Comparison of ENCODE assay signal across 16 cellular contexts in the genomic region with DNA sequence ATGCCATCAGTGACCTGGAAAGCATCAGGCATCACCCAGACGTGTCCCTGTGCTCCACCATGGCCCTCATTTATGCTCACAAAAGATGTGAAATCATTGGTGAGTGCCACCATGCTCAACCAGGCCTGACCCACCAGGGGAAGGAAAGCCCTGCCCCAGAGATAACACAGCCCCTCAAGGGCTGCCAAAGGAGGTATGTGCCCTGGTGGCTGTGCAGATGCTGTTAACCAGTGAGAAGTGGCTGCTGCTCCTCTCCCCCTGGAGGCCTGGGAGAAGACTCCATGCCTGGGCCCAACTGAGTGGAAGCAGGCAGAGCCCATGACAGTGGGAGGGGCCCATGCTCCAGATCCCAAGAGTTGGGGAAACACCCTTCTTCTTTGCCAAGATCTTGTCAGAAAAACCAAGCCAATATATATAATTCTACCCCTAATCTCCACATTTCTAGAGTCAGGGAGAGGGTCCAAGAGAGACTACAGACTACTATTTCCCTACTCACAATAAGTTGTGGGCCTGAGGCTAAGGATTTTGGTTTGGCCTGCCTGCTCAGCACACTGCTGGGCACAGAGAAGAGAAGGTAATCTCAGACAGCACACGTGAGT. TPM values are rescaled to one million over a fixed set of nuclear protein-coding genes. Genes with fewer than 3 reads are reported as not detected.
DNase-seq lines count a peak whose midpoint lies in the region; ATAC-seq and TF ChIP-seq lines count a peak whose summit lies in the region.
"Had no signal": no experiment of that assay in that cellular context is flagged by ENCODE, and none has a peak within 500 bp of the region (broad histone marks: within the 10 kb centered on the region; RNA-seq: fewer than 3 reads in every experiment).

No MANE protein-coding gene starts in this region.

- H3K9ac ChIP-seq in H9 (ENCODE audit: extremely low read depth, insufficient read length, low read length) (no peak overlapping the region), mesenchymal stem cell (ENCODE audit: low read length) (no peak overlapping the region)

- no peak overlapping the region for H4K91ac ChIP-seq in H9 (ENCODE audit: insufficient read length, low read depth, low read length)
- peak overlapping the region; percentile 22 for H4K91ac ChIP-seq in mesenchymal stem cell (ENCODE audit: low read length)

- no peak overlapping the region for H3K4me3 Mint-ChIP-seq in activated CD4-positive, alpha-beta T cell treated with anti-CD3 and anti-CD28 coated beads, Interleukin-2, amount 10 ng/mL, durations not matched to agents 7 days and 5 days
- H3K4me3 Mint-ChIP-seq in activated CD4-positive, alpha-beta T cell treated with anti-CD3 and anti-CD28 coated beads, Interleukin-2, amount 10 ng/mL, durations not matched to agents 24 days and 14 days: no peak overlapping the region
- H3K4me3 Mint-ChIP-seq in H9: no peak overlapping the region

- no peak overlapping the region for H4K5ac ChIP-seq in H9 (ENCODE audit: insufficient read length, low read depth, low read length)

- H3K27me3 ChIP-seq in H9 (ENCODE audit: insufficient read depth, low read length): 0 out of 2 replicates have a peak, but pooled peaks cover 4% of the 10 kb centered on the region
- no peaks in the 10 kb centered on the region for H3K27me3 ChIP-seq in mesenchymal stem cell (ENCODE audit: control insufficient read depth in 1 of 2, insufficient read depth in 1 of 2, low read length in 2 of 2)

- peaks cover 2% of the 10 kb centered on the region for H3K36me3 Mint-ChIP-seq in activated CD4-positive, alpha-beta T cell treated with anti-CD3 and anti-CD28 coated beads, Interleukin-2, amount 10 ng/mL, durations not matched to agents 7 days and 5 days (ENCODE audit: low read depth)
- peaks cover 8% of the 10 kb centered on the region for H3K36me3 Mint-ChIP-seq in activated CD4-positive, alpha-beta T cell treated with anti-CD3 and anti-CD28 coated beads, Interleukin-2, amount 10 ng/mL, durations not matched to agents 24 days and 14 days (ENCODE audit: low read depth)
- H3K36me3 Mint-ChIP-seq in H9 (ENCODE audit: insufficient read depth in 1 of 3, low read depth in 3 of 3): no peaks in the 10 kb centered on the region; a peak in 1 of 7 replicates

- no peaks in the 10 kb centered on the region for H4K20me1 ChIP-seq in H9 (ENCODE audit: control insufficient read depth, insufficient read depth, insufficient read length)

- H2BK120ac ChIP-seq in H9 (ENCODE audit: low read depth, low read length, poor library complexity, severe bottlenecking): no peak overlapping the region
- no peak overlapping the region for H2BK120ac ChIP-seq in mesenchymal stem cell (ENCODE audit: low read depth, low read length)

- CTCF ChIA-PET in activated CD4-positive, alpha-beta T cell treated with anti-CD3 and anti-CD28 coated beads, Interleukin-2, amount 10 ng/mL, durations not matched to agents 7 days and 5 days (lab: Charles Lee): interaction anchor here (0.6 to 2.2 kb wide), 4 partner anchors 13 to 178 kb away, joined by 3 to 12 read pairs (median 3); no protein-coding TSS in a partner anchor

- H2BK20ac ChIP-seq in H9 (ENCODE audit: low read depth, low read length, poor library complexity, severe bottlenecking): no peak overlapping the region

- no peak overlapping the region for H4K8ac ChIP-seq in H9 (replicated peaks; ENCODE audit: insufficient read length, low read depth, low read length)
- no peak overlapping the region for H4K8ac ChIP-seq in mesenchymal stem cell (ENCODE audit: low read length)

- H3T11ph ChIP-seq in H9 (ENCODE audit: low read length): no peak overlapping the region

- H3K4ac ChIP-seq in H9 (ENCODE audit: low read depth, low read length): no peak overlapping the region
- H3K4ac ChIP-seq in mesenchymal stem cell (ENCODE audit: low read depth in 1 of 2, low read length in 2 of 2): no peak overlapping the region

- H3K23ac ChIP-seq in H9 (ENCODE audit: insufficient read length, low read depth, low read length) (no peak overlapping the region), mesenchymal stem cell (ENCODE audit: low read length in 2 of 2) (no peak overlapping the region)

- no peak overlapping the region for H3K14ac ChIP-seq in H9 (ENCODE audit: insufficient read depth, low read length)
- H3K14ac ChIP-seq in mesenchymal stem cell (ENCODE audit: low read length in 2 of 2): no peak overlapping the region

- H3K27ac Mint-ChIP-seq in activated CD4-positive, alpha-beta T cell treated with anti-CD3 and anti-CD28 coated beads, Interleukin-2, amount 10 ng/mL, durations not matched to agents 7 days and 5 days: peak overlapping the region; percentile 43
- no peak overlapping the region for H3K27ac Mint-ChIP-seq in activated CD4-positive, alpha-beta T cell treated with anti-CD3 and anti-CD28 coated beads, Interleukin-2, amount 10 ng/mL, durations not matched to agents 24 days and 14 days
- no peak overlapping the region for H3K27ac Mint-ChIP-seq in H9

- H2AFZ ChIP-seq in H9 (ENCODE audit: low read length) (no peak overlapping the region), mesenchymal stem cell (ENCODE audit: low read depth, low read length) (no peak overlapping the region)

- H3K4me2 ChIP-seq in H9 (ENCODE audit: insufficient read depth, insufficient read length, low read length): no peak overlapping the region
- no peak overlapping the region for H3K4me2 ChIP-seq in mesenchymal stem cell (ENCODE audit: low read length, poor library complexity, severe bottlenecking)

- in situ Hi-C loops in KBM-7 (cut with MboI; ENCODE audit: low pct_unique_long_range_greater_than_20kb, low sequenced_read_pairs): no loop called here

- TF ChIP-seq CTCF in H9 (conservative IDR thresholded peaks at IDR 0.05): peak; percentile 28; the same call in 2 of the 3 replicates

- no CpG with 5 or more reads among the region's 2 CpGs for WGBS in H9 (ENCODE audit: extremely low coverage, insufficient read length, low lambda C conversion rate)
- WGBS in mesenchymal stem cell: 60% methylated on average over 2 of the region's 2 CpGs

- POLR2A ChIA-PET in activated CD4-positive, alpha-beta T cell treated with anti-CD3 and anti-CD28 coated beads, Interleukin-2, amount 10 ng/mL, durations not matched to agents 7 days and 5 days (lab: Charles Lee): no interaction called here

- H3K36me3 ChIP-seq in mesenchymal stem cell (ENCODE audit: control insufficient read depth in 1 of 2, insufficient read depth in 2 of 2, low read depth in 1 of 2, low read length in 2 of 2): peaks cover 10 to 34% of the 10 kb centered on the region in 2 experiments

- H3K9me3 Mint-ChIP-seq in activated CD4-positive, alpha-beta T cell treated with anti-CD3 and anti-CD28 coated beads, Interleukin-2, amount 10 ng/mL, durations not matched to agents 7 days and 5 days: no peaks in the 10 kb centered on the region
- no peaks in the 10 kb centered on the region for H3K9me3 Mint-ChIP-seq in activated CD4-positive, alpha-beta T cell treated with anti-CD3 and anti-CD28 coated beads, Interleukin-2, amount 10 ng/mL, durations not matched to agents 24 days and 14 days
- H3K9me3 Mint-ChIP-seq in H9: no peaks in the 10 kb centered on the region

- H3K18ac ChIP-seq in H9 (ENCODE audit: insufficient read length, low read depth, low read length) (no peak overlapping the region), mesenchymal stem cell (ENCODE audit: low read depth in 1 of 2, low read length in 2 of 2) (no peak overlapping the region)

- H3K23me2 ChIP-seq in H9 (ENCODE audit: insufficient read length, low read depth, low read length, poor library complexity, severe bottlenecking): peaks cover 15% of the 10 kb centered on the region

- H3K4me3 ChIP-seq in mesenchymal stem cell (ENCODE audit: insufficient read depth in 1 of 2, low read depth in 1 of 2, low read length in 2 of 2): no peak overlapping the region

- H3K79me1 ChIP-seq in H9 (ENCODE audit: insufficient read depth, low read depth, low read length, poor library complexity, severe bottlenecking) (no peaks in the 10 kb centered on the region), mesenchymal stem cell (replicated peaks; ENCODE audit: low read length, poor library complexity, severe bottlenecking) (peaks cover 6% of the 10 kb centered on the region)

- no peak overlapping the region for H2BK12ac ChIP-seq in H9 (ENCODE audit: insufficient read length, low read depth, low read length)
- H2BK12ac ChIP-seq in mesenchymal stem cell (ENCODE audit: low read length in 2 of 2): no peak overlapping the region

- DNase-seq in activated CD4-positive, alpha-beta T cell treated with anti-CD3 and anti-CD28 coated beads, Interleukin-2, amount 10 ng/mL, durations not matched to agents 7 days and 5 days: no peak
- DNase-seq in activated CD4-positive, alpha-beta T cell treated with anti-CD3 and anti-CD28 coated beads, Interleukin-2, amount 10 ng/mL, durations not matched to agents 24 days and 14 days: no peak
- peak; percentile 36 for DNase-seq in H9
- peak; percentile 37 for DNase-seq in activated CD8-positive, alpha-beta memory T cell treated with anti-CD3 and anti-CD28 coated beads, Interleukin-2, amount 50 U/mL, for 48 hours
- peak; percentile 24 for DNase-seq in mesenchymal stem cell
- no peak for DNase-seq in GDM1 (lab: John Stamatoyannopoulos, UW)
- no peak for DNase-seq in KBM-7
- DNase-seq: 8988T, H7, KG1, NCI-H1436, NCI-H2029 treated with DMSO at 0.1 percent for 48 hours, NCI-H510A, NCI-H774 had no signal

- no peak for ATAC-seq in GM21423 (IDR thresholded peaks at IDR 0.05; ENCODE audit: unreplicated experiment)

- H3K79me2 ChIP-seq in H9 (ENCODE audit: insufficient read depth, low read length): no peaks in the 10 kb centered on the region

- H2BK5ac ChIP-seq in H9 (ENCODE audit: insufficient read length, low read length): no peak overlapping the region
- H2BK5ac ChIP-seq in mesenchymal stem cell (ENCODE audit: low read depth, low read length, poor library complexity, severe bottlenecking): no peak overlapping the region

- H3K4me1 ChIP-seq in H9 (ENCODE audit: insufficient read depth, low read length) (no peaks in the 10 kb centered on the region), mesenchymal stem cell (ENCODE audit: control insufficient read depth, insufficient read depth, low read depth, low read length) (peaks cover 6% of the 10 kb centered on the region)

- intact Hi-C loops in activated CD4-positive, alpha-beta T cell treated with anti-CD3 and anti-CD28 coated beads, Interleukin-2, amount 10 ng/mL, durations not matched to agents 24 days and 14 days (cut with micrococcal nuclease): no loop called here

- H3K27ac ChIP-seq in H9 (ENCODE audit: insufficient read length, low read depth, low read length) (no peak overlapping the region), mesenchymal stem cell (ENCODE audit: low read length, poor library complexity, severe bottlenecking) (no peak overlapping the region)

- H3K4me1 Mint-ChIP-seq in activated CD4-positive, alpha-beta T cell treated with anti-CD3 and anti-CD28 coated beads, Interleukin-2, amount 10 ng/mL, durations not matched to agents 7 days and 5 days: peaks cover 41% of the 10 kb centered on the region
- H3K4me1 Mint-ChIP-seq in activated CD4-positive, alpha-beta T cell treated with anti-CD3 and anti-CD28 coated beads, Interleukin-2, amount 10 ng/mL, durations not matched to agents 24 days and 14 days: peaks cover 36% of the 10 kb centered on the region
- H3K4me1 Mint-ChIP-seq in H9: peaks cover 19 to 20% of the 10 kb centered on the region in 2 experiments

- H3K9me3 ChIP-seq in H9 (ENCODE audit: control insufficient read depth, low read depth, low read length) (no peaks in the 10 kb centered on the region), mesenchymal stem cell (ENCODE audit: control insufficient read depth, low read length) (no peaks in the 10 kb centered on the region)

- peaks cover 2% of the 10 kb centered on the region for H3K27me3 Mint-ChIP-seq in activated CD4-positive, alpha-beta T cell treated with anti-CD3 and anti-CD28 coated beads, Interleukin-2, amount 10 ng/mL, durations not matched to agents 7 days and 5 days
- H3K27me3 Mint-ChIP-seq in activated CD4-positive, alpha-beta T cell treated with anti-CD3 and anti-CD28 coated beads, Interleukin-2, amount 10 ng/mL, durations not matched to agents 24 days and 14 days: no peaks in the 10 kb centered on the region
- H3K27me3 Mint-ChIP-seq in H9 (ENCODE audit: low read depth): peaks cover 24% of the 10 kb centered on the region

- H2BK15ac ChIP-seq in H9 (ENCODE audit: low read depth, low read length): no peak overlapping the region
- no peak overlapping the region for H2BK15ac ChIP-seq in mesenchymal stem cell (ENCODE audit: low read depth, poor library complexity, severe bottlenecking)

- no peak overlapping the region for H2AK5ac ChIP-seq in H9 (ENCODE audit: insufficient read length, low read length)
- H2AK5ac ChIP-seq in mesenchymal stem cell (ENCODE audit: low read length, severe bottlenecking): no peak overlapping the region

- H3K56ac ChIP-seq in H9 (ENCODE audit: insufficient read length, low read depth, low read length): no peak overlapping the region

RNA-seq across cellular contexts. Expression of gene TTC21A, which starts 2.7 kb away (rescaled TPM):
- 1 to 10 TPM; 3.8 to 5.1 TPM for total RNA-seq in activated CD4-positive, alpha-beta T cell treated with anti-CD3 and anti-CD28 coated beads, Interleukin-2, amount 10 ng/mL, durations not matched to agents 7 days and 5 days
- total RNA-seq in activated CD4-positive, alpha-beta T cell treated with anti-CD3 and anti-CD28 coated beads, Interleukin-2, amount 10 ng/mL, durations not matched to agents 24 days and 14 days: 0.54 and 0.89 TPM in 2 replicates
- total RNA-seq in H9 (2021): 1.7 and 2.3 TPM in 2 replicates
- 3.1 TPM for polyA plus RNA-seq in mesenchymal stem cell (2013, experiment 1 of 2)
- 2.8 TPM for polyA plus RNA-seq in mesenchymal stem cell (2013, experiment 2 of 2)

RNA-seq across cellular contexts. Expression of gene GORASP1, which starts 2.7 kb away (rescaled TPM):
- 10 to 100 TPM; 31.6 to 33.7 TPM for total RNA-seq in activated CD4-positive, alpha-beta T cell treated with anti-CD3 and anti-CD28 coated beads, Interleukin-2, amount 10 ng/mL, durations not matched to agents 7 days and 5 days
- total RNA-seq in activated CD4-positive, alpha-beta T cell treated with anti-CD3 and anti-CD28 coated beads, Interleukin-2, amount 10 ng/mL, durations not matched to agents 24 days and 14 days: 31.5 and 32.1 TPM in 2 replicates
- total RNA-seq in H9 (2021): 36.1 and 37.4 TPM in 2 replicates
- 26.3 TPM for polyA plus RNA-seq in mesenchymal stem cell (2013, experiment 1 of 2)
- polyA plus RNA-seq in mesenchymal stem cell (2013, experiment 2 of 2): 24.9 TPM

RNA-seq across cellular contexts. Expression of gene CSRNP1, which starts 43.3 kb away (rescaled TPM):
- total RNA-seq in activated CD4-positive, alpha-beta T cell treated with anti-CD3 and anti-CD28 coated beads, Interleukin-2, amount 10 ng/mL, durations not matched to agents 7 days and 5 days: 10 to 100 TPM; 13.4 to 13.6 TPM
- total RNA-seq in activated CD4-positive, alpha-beta T cell treated with anti-CD3 and anti-CD28 coated beads, Interleukin-2, amount 10 ng/mL, durations not matched to agents 24 days and 14 days: 40.5 and 43.1 TPM in 2 replicates
- total RNA-seq in H9 (2021): 8.2 and 8.5 TPM in 2 replicates
- polyA plus RNA-seq in mesenchymal stem cell (2013, experiment 1 of 2): 16.6 TPM
- 15.6 TPM for polyA plus RNA-seq in mesenchymal stem cell (2013, experiment 2 of 2)

RNA-seq across cellular contexts. Expression of gene WDR48, which starts 58.3 kb away (rescaled TPM):
- total RNA-seq in activated CD4-positive, alpha-beta T cell treated with anti-CD3 and anti-CD28 coated beads, Interleukin-2, amount 10 ng/mL, durations not matched to agents 7 days and 5 days: 10 to 100 TPM; 32.3 to 32.4 TPM
- total RNA-seq in activated CD4-positive, alpha-beta T cell treated with anti-CD3 and anti-CD28 coated beads, Interleukin-2, amount 10 ng/mL, durations not matched to agents 24 days and 14 days: 35.4 and 40.5 TPM in 2 replicates
- total RNA-seq in H9 (2021): 49.3 and 52.7 TPM in 2 replicates
- polyA plus RNA-seq in mesenchymal stem cell (2013, experiment 1 of 2): 18.1 TPM
- polyA plus RNA-seq in mesenchymal stem cell (2013, experiment 2 of 2): 19.9 TPM

RNA-seq across cellular contexts. Expression of gene SCN11A, which starts 58.4 kb away (rescaled TPM):
- under 1 TPM; 0.02 to 0.05 TPM for total RNA-seq in activated CD4-positive, alpha-beta T cell treated with anti-CD3 and anti-CD28 coated beads, Interleukin-2, amount 10 ng/mL, durations not matched to agents 7 days and 5 days
- not detected in 2 replicates for total RNA-seq in activated CD4-positive, alpha-beta T cell treated with anti-CD3 and anti-CD28 coated beads, Interleukin-2, amount 10 ng/mL, durations not matched to agents 24 days and 14 days
- 0.17 and 0.20 TPM in 2 replicates for total RNA-seq in H9 (2021)
- 0.01 TPM for polyA plus RNA-seq in mesenchymal stem cell (2013, experiment 1 of 2)
- 0.01 TPM for polyA plus RNA-seq in mesenchymal stem cell (2013, experiment 2 of 2)
- total RNA-seq: M059J had no signal

Comparison
In these comparisons a context has a peak if more than half of its experiments do, and no peak if none do; other contexts are left out.
1. DNase-seq: peak in H9 (single experiment), activated CD8-positive, alpha-beta memory T cell treated with anti-CD3 and anti-CD28 coated beads, Interleukin-2, amount 50 U/mL, for 48 hours (single experiment) and mesenchymal stem cell (single experiment); none in activated CD4-positive, alpha-beta T cell treated with anti-CD3 and anti-CD28 coated beads, Interleukin-2, amount 10 ng/mL, durations not matched to agents 7 days and 5 days (single experiment), activated CD4-positive, alpha-beta T cell treated with anti-CD3 and anti-CD28 coated beads, Interleukin-2, amount 10 ng/mL, durations not matched to agents 24 days and 14 days (single experiment), GDM1 (single experiment) and KBM-7 (single experiment).